19 cellular contexts compared by ENCODE assay signal in genomic region chr16:63625141-63625540, GRCh38.
"Had no signal": no experiment of that assay in that cellular context is flagged by ENCODE, and none has a peak within 500 bp of the region (broad histone marks: within the 10 kb centered on the region; RNA-seq: fewer than 3 reads in every experiment).

No MANE protein-coding gene starts in this region.

- H3K4me3 Mint-ChIP-seq: naive thymus-derived CD8-positive, alpha-beta T cell; neural crest cell had no signal

- ATAC-seq: gastroesophageal sphincter; left cardiac atrium; left ventricle myocardium superior; mucosa of descending colon; naive thymus-derived CD8-positive, alpha-beta T cell; pancreas; right cardiac atrium had no signal

- H3K27ac ChIP-seq: coronary artery, gastroesophageal sphincter, pancreas had no signal

- H3K27ac Mint-ChIP-seq: naive thymus-derived CD8-positive, alpha-beta T cell; progenitor cell of endocrine pancreas had no signal

- H3K36me3 ChIP-seq: gastroesophageal sphincter, pancreas had no signal

- H3K4me1 Mint-ChIP-seq: naive thymus-derived CD8-positive, alpha-beta T cell; neural crest cell had no signal

- DNase-seq: central memory CD4-positive, alpha-beta T cell; effector memory CD4-positive, alpha-beta T cell; kidney; left cardiac atrium; left ventricle myocardium superior; mucosa of descending colon; naive thymus-derived CD8-positive, alpha-beta T cell; nucleus accumbens; pancreas; right cardiac atrium; stimulated activated CD4-positive, alpha-beta T cell treated with anti-CD3 and anti-CD28 coated beads, Interleukin-2, amount 100 ng/mL, for 48 hours; stimulated activated naive CD4-positive, alpha-beta T cell treated with Interleukin-2 at 50 U/mL for 16 hours; trophoblast cell had no signal

- H3K27me3 Mint-ChIP-seq: naive thymus-derived CD8-positive, alpha-beta T cell; progenitor cell of endocrine pancreas had no signal

- H3K9me3 Mint-ChIP-seq: neural crest cell had no signal

- H3K4me1 ChIP-seq: gastroesophageal sphincter, pancreas had no signal

- H3K9me3 ChIP-seq: gastroesophageal sphincter, mucosa of descending colon, pancreas had no signal

- H3K4me2 ChIP-seq: smooth muscle cell had no signal

- H3K27me3 ChIP-seq: gastroesophageal sphincter, pancreas had no signal

- H3K4me3 ChIP-seq: coronary artery, gastroesophageal sphincter, lung, mucosa of descending colon, pancreas, smooth muscle cell had no signal
